In the genomic region with DNA sequence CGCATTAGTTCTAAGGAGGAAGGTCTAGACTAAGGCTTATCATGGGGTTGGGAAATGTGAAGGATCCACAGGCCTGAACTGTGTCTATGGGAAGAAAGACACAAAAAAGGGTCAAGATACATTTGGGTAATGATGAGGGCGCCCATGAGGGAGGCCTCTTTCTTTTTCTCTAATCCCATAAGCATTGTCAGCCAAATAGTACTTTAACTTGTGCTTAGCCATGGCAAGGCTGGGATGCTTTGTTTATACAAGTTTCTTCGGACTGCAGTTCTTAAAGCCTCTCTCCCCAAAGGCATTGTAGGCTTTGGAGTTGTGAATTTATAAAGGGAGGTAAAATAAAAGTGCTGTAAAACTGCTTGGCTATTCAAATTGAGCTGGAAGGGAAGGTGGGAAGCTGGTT, we compare ENCODE assay signal across 25 cellular contexts. TPM values are rescaled to one million over a fixed set of nuclear protein-coding genes. Genes with fewer than 3 reads are reported as not detected.
DNase-seq lines count a peak whose midpoint lies in the region; ATAC-seq, FAIRE-seq and TF ChIP-seq lines count a peak whose summit lies in the region.
"Had no signal": no experiment of that assay in that cellular context is flagged by ENCODE, and none has a peak within 500 bp of the region (broad histone marks: within the 10 kb centered on the region; RNA-seq: fewer than 3 reads in every experiment).

No MANE protein-coding gene starts in this region.

- CTCF ChIA-PET in H1 (lab: Charles Lee; ENCODE audit: partially characterized antibody), result interaction anchor here (0.5 to 1.1 kb wide), 5 partner anchors 13 to 563 kb away, joined by 3 read pairs; no protein-coding TSS in a partner anchor
- CTCF ChIA-PET in CD8-positive, alpha-beta memory T cell (lab: Charles Lee), result interaction anchor here (1.6 kb wide), 1 partner anchor 14 kb away, joined by 4 read pairs; no protein-coding TSS in a partner anchor

- peaks cover 35% of the 10 kb centered on the region for H3K36me3 Mint-ChIP-seq in neural progenitor cell
- H3K36me3 Mint-ChIP-seq in CD8-positive, alpha-beta memory T cell, result peaks cover 0 to 54% (median 18%) of the 10 kb centered on the region in 3 donors

- no peak overlapping the region for H3K56ac ChIP-seq in H1 (replicated peaks; ENCODE audit: insufficient read length, low read depth, low read length)

- no peaks in the 10 kb centered on the region for H3K27me3 ChIP-seq in HUES64 (ENCODE audit: insufficient read depth, low read length)
- no peaks in the 10 kb centered on the region for H3K27me3 ChIP-seq in H1 (replicated peaks in 1 of 4; ENCODE audit: control insufficient read depth in 3 of 4, extremely low read depth in 1 of 4, insufficient read depth in 3 of 4, low read length in 3 of 4)
- H3K27me3 ChIP-seq in neural progenitor cell, result no peaks in the 10 kb centered on the region
- no peaks in the 10 kb centered on the region for H3K27me3 ChIP-seq in CD8-positive, alpha-beta memory T cell (ENCODE audit: insufficient read depth, low read length, poor library complexity, severe bottlenecking)
- H3K27me3 ChIP-seq in Peyer's patch, result no peaks in the 10 kb centered on the region
- no peaks in the 10 kb centered on the region for H3K27me3 ChIP-seq in right cardiac atrium (ENCODE audit: control insufficient read depth, insufficient read depth)

- H4K20me1 ChIP-seq in H1 (replicated peaks in 1 of 2; ENCODE audit: control insufficient read depth in 1 of 2, insufficient read depth in 2 of 2, low read length in 2 of 2) (peaks cover 1 to 5% of the 10 kb centered on the region in 2 experiments), neural progenitor cell (ENCODE audit: low read depth) (peaks cover 91% of the 10 kb centered on the region)

- H3K27ac Mint-ChIP-seq in neural progenitor cell, result no peak overlapping the region
- no peak overlapping the region for H3K27ac Mint-ChIP-seq in CD8-positive, alpha-beta memory T cell

- WGBS in HUES64, result 66% methylated on average over 3 of the region's 3 CpGs
- WGBS in H1 (ENCODE audit: extremely low coverage in 1 of 2, insufficient coverage in 1 of 2, insufficient read length in 1 of 2, insufficient replicate concordance in 2 of 2, low coverage in 1 of 2, low lambda C conversion rate in 2 of 2, missing lambda C conversion rate in 1 of 2), 2 experiments, result 63% methylated on average over 3 of the region's 3 CpGs; no CpG with 5 or more reads in 1 of the 2 experiments
- WGBS in right cardiac atrium, result 87% methylated on average over 3 of the region's 3 CpGs

- H3K23me2 ChIP-seq in H1 (ENCODE audit: low read depth, low read length), result no peaks in the 10 kb centered on the region

- H3K9ac ChIP-seq in HUES64 (ENCODE audit: low read depth, low read length), result no peak overlapping the region
- H3K9ac ChIP-seq in H1 (replicated peaks in 1 of 4; ENCODE audit: extremely low read depth in 1 of 4, low read depth in 3 of 4, low read length in 3 of 4), result no peak overlapping the region
- H3K9ac ChIP-seq in neural progenitor cell, result no peak overlapping the region

- TF ChIP-seq RAD21 in H1 (IDR thresholded peaks at IDR 0.05 in 1 of 2, conservative IDR thresholded peaks at IDR 0.05 in 1 of 2; ENCODE audit: low read depth in 2 of 2, low read length in 2 of 2), result no peak

- no peak overlapping the region for H2BK12ac ChIP-seq in H1 (ENCODE audit: low read depth, low read length)

- H3K4me1 ChIP-seq in HUES64 (ENCODE audit: insufficient read depth, low read length) (peaks cover 34% of the 10 kb centered on the region), H1 (replicated peaks in 1 of 4; ENCODE audit: control insufficient read depth in 3 of 4, insufficient read depth in 4 of 4, low read length in 3 of 4) (peaks cover 0 to 5% (median 2%) of the 10 kb centered on the region in 4 experiments; a peak in 2 of 7 replicates), neural progenitor cell (peaks cover 18% of the 10 kb centered on the region), Peyer's patch (no peaks in the 10 kb centered on the region), right cardiac atrium (ENCODE audit: control insufficient read depth, insufficient read depth, low read length) (no peaks in the 10 kb centered on the region)
- H3K4me1 ChIP-seq in CD8-positive, alpha-beta memory T cell (ENCODE audit: insufficient read depth, low read length), result peaks cover 3% of the 10 kb centered on the region

- H3K36me3 ChIP-seq in HUES64 (ENCODE audit: insufficient read depth, low read length) (peaks cover 3% of the 10 kb centered on the region), H1 (ENCODE audit: control insufficient read depth in 2 of 4, insufficient read depth in 4 of 4, low read length in 3 of 4) (peaks cover 0 to 8% (median 0%) of the 10 kb centered on the region in 4 experiments; a peak in 1 of 8 replicates), neural progenitor cell (no peaks in the 10 kb centered on the region), Peyer's patch (peaks cover 0 to 8% (median 0%) of the 10 kb centered on the region in 3 donors)
- no peaks in the 10 kb centered on the region for H3K36me3 ChIP-seq in CD8-positive, alpha-beta memory T cell (ENCODE audit: insufficient read depth, low read length)

- no peak for FAIRE-seq in H1 (lab: Jason Lieb, UNC)
- FAIRE-seq: GM12891, HepG2 had no signal

- DNase-seq in ELF-1 (ENCODE audit: low read depth, low spot score), result peak; percentile 16
- no peak for DNase-seq in H1 (ENCODE audit: low read depth in 1 of 2, low spot score in 2 of 2)
- peak; percentile 43 for DNase-seq in neural progenitor cell (ENCODE audit: low spot score)
- no peak for DNase-seq in CD8-positive, alpha-beta memory T cell
- DNase-seq in Peyer's patch, result no peak
- no peak for DNase-seq in DMS153 treated with DMSO at 0.1 percent for 48 hours (lab: John Stamatoyannopoulos, UW; ENCODE audit: unreplicated experiment)
- DNase-seq in right cardiac atrium, result no peak
- DNase-seq: DND-41, GOT3, KBM-7, NCI-H1092 treated with DMSO at 0.1 percent for 48 hours, NCI-H1436 treated with DMSO at 0.1 percent for 48 hours, NCI-H2029, NCI-H2227 treated with DMSO at 0.1 percent for 48 hours, NCI-H510A treated with DMSO at 0.1 percent for 48 hours, NCI-H748 treated with DMSO at 0.1 percent for 48 hours, PC-3, RPMI8226, SHP77 treated with DMSO at 0.1 percent for 48 hours, SW 1271 had no signal

- H4K5ac ChIP-seq in H1 (ENCODE audit: insufficient read length, low read depth, low read length), result no peak overlapping the region

- TF ChIP-seq CTCF in H1 (IDR thresholded peaks at IDR 0.05; ENCODE audit: control extremely low read depth in 1 of 3, insufficient read depth in 1 of 3, low read depth in 1 of 3, low read length in 3 of 3), result no peak
- no peak for TF ChIP-seq CTCF in neural progenitor cell (IDR thresholded peaks at IDR 0.05)
- no peak for TF ChIP-seq CTCF in Peyer's patch (IDR thresholded peaks at IDR 0.05)

- no peak for ATAC-seq in right cardiac atrium
- ATAC-seq: HepG2, PC-3 had no signal

- POLR2A ChIA-PET in H1 (lab: Charles Lee; ENCODE audit: partially characterized antibody), result interaction anchor here (1.5 to 2.6 kb wide), 2 partner anchors 23 to 36 kb away, joined by 3 to 11 read pairs; partner anchors contain the start of genes ARMC8 and DBR1
- POLR2A ChIA-PET in CD8-positive, alpha-beta memory T cell (lab: Charles Lee), result no interaction called here

- peaks cover 1 to 70% of the 10 kb centered on the region in 2 experiments for H3K79me2 ChIP-seq in H1 (ENCODE audit: control insufficient read depth in 1 of 2, insufficient read depth in 2 of 2, low read length in 2 of 2)
- peaks cover 98% of the 10 kb centered on the region for H3K79me2 ChIP-seq in neural progenitor cell (ENCODE audit: low read depth)

- H3K4me3 Mint-ChIP-seq in neural progenitor cell, result no peak overlapping the region
- no peak overlapping the region for H3K4me3 Mint-ChIP-seq in CD8-positive, alpha-beta memory T cell
- H3K4me3 Mint-ChIP-seq: CD14-positive monocyte had no signal

- no peak overlapping the region; the same call in 1 of the 2 replicates for H2AK5ac ChIP-seq in H1 (ENCODE audit: low read depth, low read length)

- H3K14ac ChIP-seq in H1 (ENCODE audit: insufficient read length), result no peak overlapping the region

- no peak overlapping the region for H2BK15ac ChIP-seq in H1 (ENCODE audit: low read length)

- peaks cover 18% of the 10 kb centered on the region for H3F3A ChIP-seq in neural progenitor cell (ENCODE audit: low read depth)

- no peak overlapping the region for H4K8ac ChIP-seq in H1 (ENCODE audit: extremely low read depth, insufficient read depth, low read length)

- H3K4me2 ChIP-seq in H1 (ENCODE audit: insufficient read depth in 1 of 2, low read depth in 2 of 2, low read length in 2 of 2) (peak overlapping the region; percentile 2 to 10; a peak in 1 of 4 replicates), neural progenitor cell (peak overlapping the region; percentile 66)

- intact Hi-C loops in right cardiac atrium (cut with DNase I), result no loop called here

- H4K91ac ChIP-seq in H1 (replicated peaks; ENCODE audit: insufficient read length, low read length), result no peak overlapping the region

- H3K9me3 ChIP-seq in HUES64 (ENCODE audit: insufficient read depth, low read depth, low read length) (no peaks in the 10 kb centered on the region), H1 (ENCODE audit: insufficient read depth in 2 of 2, low read depth in 1 of 2, low read length in 1 of 2) (no peaks in the 10 kb centered on the region; a peak in 1 of 4 replicates), neural progenitor cell (ENCODE audit: low read depth) (no peaks in the 10 kb centered on the region), Peyer's patch (no peaks in the 10 kb centered on the region), right cardiac atrium (ENCODE audit: control insufficient read depth, low read length) (no peaks in the 10 kb centered on the region)
- H3K9me3 ChIP-seq in CD8-positive, alpha-beta memory T cell (ENCODE audit: low read length), result no peaks in the 10 kb centered on the region

- peaks cover 5% of the 10 kb centered on the region for H3K79me1 ChIP-seq in H1 (ENCODE audit: low read depth, low read length)

- TF ChIP-seq POLR2A in H1 (IDR thresholded peaks at IDR 0.05; ENCODE audit: control extremely low read depth in 1 of 2, low read depth in 2 of 2, low read length in 2 of 2) (no peak), Peyer's patch (IDR thresholded peaks at IDR 0.05) (no peak)

- no peak overlapping the region for H3K4ac ChIP-seq in H1 (replicated peaks; ENCODE audit: insufficient read length, low read depth, low read length)

- H3K27ac ChIP-seq in HUES64 (ENCODE audit: low read depth, low read length) (peak overlapping the region; percentile 61), H1 (ENCODE audit: low read depth, low read length) (no peak overlapping the region), neural progenitor cell (no peak overlapping the region), Peyer's patch (no peak overlapping the region), right cardiac atrium (ENCODE audit: low read length) (no peak overlapping the region)
- no peak overlapping the region for H3K27ac ChIP-seq in CD8-positive, alpha-beta memory T cell (ENCODE audit: low read depth, low read length)
- H3K27ac ChIP-seq: SK-N-MC had no signal

- H3K4me3 ChIP-seq in HUES64 (ENCODE audit: low read length) (no peak overlapping the region), H1 (ENCODE audit: extremely low read depth in 1 of 4, insufficient read depth in 2 of 4, low read depth in 3 of 4, low read length in 4 of 4) (peak overlapping the region in 1 of 4 experiments; percentile 1; a peak in 1 of 8 replicates), neural progenitor cell (no peak overlapping the region), Peyer's patch (no peak overlapping the region), right cardiac atrium (ENCODE audit: low read length) (no peak overlapping the region)
- H3K4me3 ChIP-seq in CD8-positive, alpha-beta memory T cell (ENCODE audit: low read length), result no peak overlapping the region
- H3K4me3 ChIP-seq: SK-N-MC had no signal

- no peak overlapping the region for H3K18ac ChIP-seq in H1 (ENCODE audit: extremely low read depth, low read length)

- no peaks in the 10 kb centered on the region for H3K4me1 Mint-ChIP-seq in neural progenitor cell
- peaks cover 40 to 73% (median 58%) of the 10 kb centered on the region in 3 donors for H3K4me1 Mint-ChIP-seq in CD8-positive, alpha-beta memory T cell

- no peak overlapping the region for H3K23ac ChIP-seq in H1 (ENCODE audit: insufficient read length)

- no peak for TF ChIP-seq EP300 in H1 (IDR thresholded peaks at IDR 0.05; ENCODE audit: borderline replicate concordance in 1 of 2, low read depth in 2 of 2, low read length in 2 of 2)

- H3K27me3 Mint-ChIP-seq in neural progenitor cell (ENCODE audit: insufficient read depth, low read depth), result no peaks in the 10 kb centered on the region
- H3K27me3 Mint-ChIP-seq in CD8-positive, alpha-beta memory T cell, result no peaks in the 10 kb centered on the region

- no peak overlapping the region for H2BK20ac ChIP-seq in H1 (ENCODE audit: low read length)

- H2AFZ ChIP-seq in H1 (ENCODE audit: low read length) (no peak overlapping the region), neural progenitor cell (replicated peaks) (no peak overlapping the region)

- peaks cover 3% of the 10 kb centered on the region for H3K9me3 Mint-ChIP-seq in neural progenitor cell
- no peaks in the 10 kb centered on the region for H3K9me3 Mint-ChIP-seq in CD8-positive, alpha-beta memory T cell

- H2BK120ac ChIP-seq in H1 (replicated peaks; ENCODE audit: low read depth, low read length), result no peak overlapping the region

- no peak overlapping the region for H2BK5ac ChIP-seq in H1 (ENCODE audit: low read depth, low read length)

RNA-seq across cellular contexts. Expression of gene ARMC8, which starts 23.4 kb away (rescaled TPM):
- polyA plus RNA-seq in HUES64 (2013, experiment 1 of 2), result 41.6 TPM
- polyA plus RNA-seq in HUES64 (2013, experiment 2 of 2), result 31.0 TPM
- 43.1 and 47.3 TPM in 2 replicates for total RNA-seq in H1 (2021; fragmentation: NEBNext Ultra II Directional; extraction: Animal tissue kit (Norgen Biotek cat#: 25700))
- 46.5 and 58.5 TPM in 2 replicates for polyA plus RNA-seq in H1 (2011; rRNA removed)
- 50.4 TPM for polyA plus RNA-seq in H1 (2011; cell fraction: cytosol; rRNA removed)
- polyA plus RNA-seq in H1 (2011; cell fraction: nucleus; rRNA removed), result 113 TPM
- polyA plus RNA-seq in H1 (2012, experiment 1 of 2), result 32.2 to 40.5 TPM (median 35.3 TPM) in 4 replicates
- 7.8 TPM for polyA plus RNA-seq in H1 (2012, experiment 2 of 2)
- 30.5 TPM for polyA plus RNA-seq in H1 (2013, experiment 1 of 2)
- 33.9 TPM for polyA plus RNA-seq in H1 (2013, experiment 2 of 2)
- polyA minus RNA-seq in H1 (2011; rRNA and poly(A)+ RNA removed), result 306 and 462 TPM in 2 replicates
- 56.2 TPM for polyA minus RNA-seq in H1 (2011; cell fraction: cytosol; rRNA and poly(A)+ RNA removed)
- 318 TPM for polyA minus RNA-seq in H1 (2011; cell fraction: nucleus; rRNA and poly(A)+ RNA removed)
- total RNA-seq in neural progenitor cell (ENCODE audit: low replicate concordance), result 61.9 and 80.3 TPM in 2 replicates
- total RNA-seq in CD8-positive, alpha-beta memory T cell, result 10 to 100 TPM; 43.6 to 47.7 TPM
- polyA plus RNA-seq in CD8-positive, alpha-beta memory T cell, result 54.4 TPM
- total RNA-seq in Peyer's patch, result 10 to 100 TPM; 35.7 to 77.2 (median 56.3) TPM
- total RNA-seq in right cardiac atrium, result 10 to 100 TPM; 32.9 to 48.6 (median 35.9) TPM
- 14.3 TPM for polyA plus RNA-seq in right cardiac atrium

RNA-seq across cellular contexts. Expression of gene DBR1, which starts 35.8 kb away (rescaled TPM):
- polyA plus RNA-seq in HUES64 (2013, experiment 1 of 2), result 14.6 TPM
- polyA plus RNA-seq in HUES64 (2013, experiment 2 of 2), result 16.7 TPM
- 18.0 and 18.3 TPM in 2 replicates for total RNA-seq in H1 (2021; fragmentation: NEBNext Ultra II Directional; extraction: Animal tissue kit (Norgen Biotek cat#: 25700))
- 9.5 and 10.1 TPM in 2 replicates for polyA plus RNA-seq in H1 (2011; rRNA removed)
- polyA plus RNA-seq in H1 (2011; cell fraction: cytosol; rRNA removed), result 11.7 TPM
- 4.7 TPM for polyA plus RNA-seq in H1 (2011; cell fraction: nucleus; rRNA removed)
- 7.7 to 11.8 TPM (median 10.6 TPM) in 4 replicates for polyA plus RNA-seq in H1 (2012, experiment 1 of 2)
- 3.5 TPM for polyA plus RNA-seq in H1 (2012, experiment 2 of 2)
- polyA plus RNA-seq in H1 (2013, experiment 1 of 2), result 9.2 TPM
- polyA plus RNA-seq in H1 (2013, experiment 2 of 2), result 8.5 TPM
- 5.3 and 6.1 TPM in 2 replicates for polyA minus RNA-seq in H1 (2011; rRNA and poly(A)+ RNA removed)
- 10.8 TPM for polyA minus RNA-seq in H1 (2011; cell fraction: cytosol; rRNA and poly(A)+ RNA removed)
- 6.1 TPM for polyA minus RNA-seq in H1 (2011; cell fraction: nucleus; rRNA and poly(A)+ RNA removed)
- 20.2 and 32.1 TPM in 2 replicates for total RNA-seq in neural progenitor cell (ENCODE audit: low replicate concordance)
- 10 to 100 TPM; 25.6 to 29.0 TPM for total RNA-seq in CD8-positive, alpha-beta memory T cell
- 15.0 TPM for polyA plus RNA-seq in CD8-positive, alpha-beta memory T cell
- total RNA-seq in Peyer's patch, result 10 to 100 TPM in 1 of 4 donors, 1 to 10 TPM in 3; 6.3 to 24.8 (median 8.6) TPM
- 10 to 100 TPM in 2 of 4 donors, 1 to 10 TPM in 2; 7.7 to 11.0 (median 9.7) TPM for total RNA-seq in right cardiac atrium
- polyA plus RNA-seq in right cardiac atrium, result 5.8 TPM

Comparison
In these comparisons a context has a peak if more than half of its experiments do, and no peak if none do; other contexts are left out.
1. DNase-seq: peak in ELF-1 (single experiment) and neural progenitor cell (single experiment); none in H1 (0 of 2), CD8-positive, alpha-beta memory T cell (0 of 5), Peyer's patch (0 of 3), DMS153 treated with DMSO at 0.1 percent for 48 hours (single experiment) and right cardiac atrium (0 of 3).